ENCODE assay signal across 24 cellular contexts in the genomic region with DNA sequence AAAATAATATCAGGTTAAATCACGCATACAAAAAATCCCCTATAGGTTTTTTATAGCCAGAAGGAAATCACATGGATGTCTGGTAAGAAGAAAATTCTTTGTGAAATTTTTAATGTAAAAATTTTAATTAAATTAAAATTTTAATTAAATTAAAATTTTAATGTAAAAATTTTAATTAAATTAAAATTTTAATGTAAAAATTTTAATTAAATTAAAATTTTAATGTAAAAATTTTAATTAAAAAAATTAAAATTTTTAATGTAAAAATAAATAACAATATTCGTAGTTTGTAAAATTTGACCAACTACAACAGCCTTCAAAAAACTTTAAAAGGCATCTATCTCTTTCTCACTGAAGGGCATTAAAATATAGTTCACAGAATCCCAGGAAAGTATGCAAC.
DNase-seq lines count a peak whose midpoint lies in the region; ATAC-seq, FAIRE-seq and TF ChIP-seq lines count a peak whose summit lies in the region.
"Had no signal": no experiment of that assay in that cellular context is flagged by ENCODE, and none has a peak within 500 bp of the region (broad histone marks: within the 10 kb centered on the region; RNA-seq: fewer than 3 reads in every experiment).

No MANE protein-coding gene starts in this region.

- in situ Hi-C loops in HAP-1 (cut with MboI; ENCODE audit: low sequenced_read_pairs): no loop called here

- H3K4me1 ChIP-seq in GM23338 (ENCODE audit: insufficient read depth) (peaks cover 59% of the 10 kb centered on the region), fibroblast of lung (ENCODE audit: control insufficient read depth, extremely low read depth, insufficient read depth, low read length) (peaks cover 12% of the 10 kb centered on the region), pancreas (peaks cover 9 to 27% (median 23%) of the 10 kb centered on the region in 3 donors), hepatocyte (ENCODE audit: insufficient read depth) (peaks cover 11% of the 10 kb centered on the region), HAP-1 (no peaks in the 10 kb centered on the region; the same call in 1 of the 2 replicates)
- H3K4me1 ChIP-seq: A549, Caco-2 had no signal

- CTCF ChIA-PET in WTC11 (lab: Charles Lee): no interaction called here

- H3K27ac Mint-ChIP-seq in GM23338 (peak overlapping the region; percentile 67; the same call in 1 of the 2 replicates), WTC11 (no peak overlapping the region)
- H3K27ac Mint-ChIP-seq: CD8-positive, alpha-beta T cell had no signal

- H2AFZ ChIP-seq in GM23338 (no peak overlapping the region), fibroblast of lung (ENCODE audit: low read length) (no peak overlapping the region), hepatocyte (no peak overlapping the region)

- POLR2A ChIA-PET in WTC11 (lab: Charles Lee): no interaction called here

- no peaks in the 10 kb centered on the region for H4K20me1 ChIP-seq in GM23338 (replicated peaks; ENCODE audit: insufficient read depth)
- no peaks in the 10 kb centered on the region for H4K20me1 ChIP-seq in fibroblast of lung (ENCODE audit: control insufficient read depth, extremely low read depth, insufficient read depth, low read length)
- H4K20me1 ChIP-seq in hepatocyte (ENCODE audit: insufficient read depth, poor library complexity, severe bottlenecking): no peaks in the 10 kb centered on the region

- H3K9me3 ChIP-seq in fibroblast of lung (ENCODE audit: control insufficient read depth, insufficient read depth, low read depth, low read length): no peaks in the 10 kb centered on the region
- no peaks in the 10 kb centered on the region for H3K9me3 ChIP-seq in pancreas
- no peaks in the 10 kb centered on the region for H3K9me3 ChIP-seq in hepatocyte (ENCODE audit: low read depth)
- no peaks in the 10 kb centered on the region for H3K9me3 ChIP-seq in HAP-1
- H3K9me3 ChIP-seq: A549, Caco-2 had no signal

- intact Hi-C loops in pancreas (cut with DNase I): no loop called here

- peaks cover 4% of the 10 kb centered on the region; the same call in 1 of the 2 replicates for H3K79me2 ChIP-seq in GM23338 (replicated peaks; ENCODE audit: insufficient read depth)
- peaks cover 2% of the 10 kb centered on the region for H3K79me2 ChIP-seq in fibroblast of lung (ENCODE audit: control insufficient read depth, insufficient read depth, low read length)
- H3K79me2 ChIP-seq in hepatocyte: no peaks in the 10 kb centered on the region

- peaks cover 5% of the 10 kb centered on the region for H3K27me3 Mint-ChIP-seq in GM23338 (ENCODE audit: insufficient read depth, low read depth, poor library complexity)
- H3K27me3 Mint-ChIP-seq in WTC11 (ENCODE audit: low read depth): no peaks in the 10 kb centered on the region

- H3K27ac ChIP-seq in GM23338 (ENCODE audit: low read depth): peak overlapping the region; percentile 95
- H3K27ac ChIP-seq in fibroblast of lung (ENCODE audit: insufficient read depth, low read length): peak overlapping the region; percentile 49
- no peak overlapping the region for H3K27ac ChIP-seq in pancreas
- no peak overlapping the region for H3K27ac ChIP-seq in hepatocyte
- H3K27ac ChIP-seq: A549, RWPE1 had no signal

- TF ChIP-seq CTCF in GM23338 (conservative IDR thresholded peaks at IDR 0.05; ENCODE audit: low read depth in 2 of 2) (no peak), WTC11 (IDR thresholded peaks at IDR 0.05) (no peak), fibroblast of lung (conservative IDR thresholded peaks at IDR 0.05 in 1 of 2, IDR thresholded peaks at IDR 0.05 in 1 of 2; ENCODE audit: low read depth in 1 of 2, low read length in 2 of 2) (no peak), pancreas (IDR thresholded peaks at IDR 0.05) (no peak), hepatocyte (IDR thresholded peaks at IDR 0.05; ENCODE audit: poor library complexity) (no peak)

- H3K27me3 ChIP-seq in GM23338 (ENCODE audit: insufficient read depth): no peaks in the 10 kb centered on the region
- H3K27me3 ChIP-seq in fibroblast of lung (ENCODE audit: control insufficient read depth, insufficient read depth, low read length): no peaks in the 10 kb centered on the region
- no peaks in the 10 kb centered on the region for H3K27me3 ChIP-seq in pancreas
- no peaks in the 10 kb centered on the region for H3K27me3 ChIP-seq in hepatocyte
- H3K27me3 ChIP-seq in HAP-1 (ENCODE audit: low read depth): no peaks in the 10 kb centered on the region

- peaks cover 7% of the 10 kb centered on the region; the same call in 2 of the 3 replicates for H3K36me3 Mint-ChIP-seq in GM23338 (ENCODE audit: low read depth)
- no peaks in the 10 kb centered on the region for H3K36me3 Mint-ChIP-seq in WTC11
- H3K36me3 Mint-ChIP-seq: CD8-positive, alpha-beta T cell had no signal

- WGBS in pancreas, 2 donors: 92 to 97% methylated on average over 2 of the region's 2 CpGs
- 98% methylated on average over 2 of the region's 2 CpGs for WGBS in hepatocyte (ENCODE audit: low lambda C conversion rate, missing lambda C conversion rate)

- DNase-seq in GM23338 (ENCODE audit: low spot score) (no peak), WTC11 (ENCODE audit: low spot score) (no peak), fibroblast of lung (ENCODE audit: low read depth in 2 of 2) (no peak), pancreas (no peak), hepatocyte (ENCODE audit: low spot score) (no peak), HAP-1 (ENCODE audit: low spot score in 2 of 2) (no peak)
- no peak for DNase-seq in NK-92 treated with Interleukin-12 subunit alpha and Interleukin-12 subunit beta, amount 100 ng/mL, for 24 hours (lab: John Stamatoyannopoulos, UW)
- DNase-seq: AML-193; C1 segment of cervical spinal cord; Caco-2; CD8-positive, alpha-beta T cell; GDM1; GOT3; KBM-7; MV-4-11; NCI-H1105; NCI-H1436 treated with DMSO at 0.1 percent for 48 hours; NCI-H2029; NCI-H526 treated with DMSO at 0.1 percent for 48 hours; SHP77 had no signal

- H3K9me2 ChIP-seq in GM23338 (ENCODE audit: insufficient read depth) (no peaks in the 10 kb centered on the region), hepatocyte (replicated peaks; ENCODE audit: insufficient read depth) (no peaks in the 10 kb centered on the region)

- H3K4me2 ChIP-seq in GM23338 (peak overlapping the region; percentile 50; the same call in 1 of the 2 replicates), fibroblast of lung (ENCODE audit: extremely low read depth, insufficient read depth, low read length) (no peak overlapping the region), hepatocyte (no peak overlapping the region)
- H3K4me2 ChIP-seq: A549 had no signal

- ATAC-seq in GM23338 (no peak), WTC11 (no peak), pancreas (no peak), HG03521 (IDR thresholded peaks at IDR 0.05; ENCODE audit: unreplicated experiment) (no peak)
- ATAC-seq: A549; CD8-positive, alpha-beta T cell; GM12878 had no signal

- H3K9me3 Mint-ChIP-seq in GM23338: no peaks in the 10 kb centered on the region
- no peaks in the 10 kb centered on the region for H3K9me3 Mint-ChIP-seq in WTC11
- H3K9me3 Mint-ChIP-seq: CD8-positive, alpha-beta T cell had no signal

- H3F3A ChIP-seq in GM23338 (replicated peaks; ENCODE audit: low read depth): no peaks in the 10 kb centered on the region

- FAIRE-seq in pancreas (lab: Jason Lieb, UNC): peak; percentile 98
- FAIRE-seq: GM12878 had no signal

- H3K9ac ChIP-seq in fibroblast of lung (ENCODE audit: insufficient read depth, low read length): no peak overlapping the region

- no peaks in the 10 kb centered on the region for H3K36me3 ChIP-seq in GM23338 (ENCODE audit: insufficient read depth)
- H3K36me3 ChIP-seq in fibroblast of lung (ENCODE audit: control insufficient read depth, insufficient read depth, low read length): no peaks in the 10 kb centered on the region
- H3K36me3 ChIP-seq in pancreas: no peaks in the 10 kb centered on the region
- no peaks in the 10 kb centered on the region for H3K36me3 ChIP-seq in hepatocyte (replicated peaks; ENCODE audit: insufficient read depth, low read depth)
- H3K36me3 ChIP-seq in HAP-1 (replicated peaks): no peaks in the 10 kb centered on the region

- H3K4me3 Mint-ChIP-seq in GM23338 (no peak overlapping the region), WTC11 (no peak overlapping the region)
- H3K4me3 Mint-ChIP-seq: CD8-positive, alpha-beta T cell had no signal

- no peak overlapping the region for H3K4me3 ChIP-seq in GM23338
- no peak overlapping the region for H3K4me3 ChIP-seq in fibroblast of lung (replicated peaks in 1 of 4; ENCODE audit: control extremely low read depth in 1 of 4, insufficient read depth in 1 of 4, low read depth in 3 of 4, low read length in 4 of 4)
- H3K4me3 ChIP-seq in pancreas: no peak overlapping the region
- H3K4me3 ChIP-seq in hepatocyte: no peak overlapping the region
- H3K4me3 ChIP-seq in HAP-1: no peak overlapping the region
- H3K4me3 ChIP-seq: A549, GM12878 had no signal

- H3K4me1 Mint-ChIP-seq in GM23338 (peaks cover 80% of the 10 kb centered on the region), WTC11 (peaks cover 84% of the 10 kb centered on the region)

TF ChIP-seq in WTC11, 78 proteins besides CTCF, POLR2A, EP300 and RAD21:
- TF ChIP-seq EMX1 (CRISPR knock-in tag; IDR thresholded peaks at IDR 0.05) (no peak), HMGA2 (CRISPR knock-in tag; IDR thresholded peaks at IDR 0.05) (peak; percentile 98)

Comparison
In these comparisons a context has a peak if more than half of its experiments do, and no peak if none do; other contexts are left out.
1. H3K27ac ChIP-seq: peak in GM23338 (single experiment) and fibroblast of lung (single experiment); none in pancreas (0 of 4) and hepatocyte (single experiment).